In the genomic region with DNA sequence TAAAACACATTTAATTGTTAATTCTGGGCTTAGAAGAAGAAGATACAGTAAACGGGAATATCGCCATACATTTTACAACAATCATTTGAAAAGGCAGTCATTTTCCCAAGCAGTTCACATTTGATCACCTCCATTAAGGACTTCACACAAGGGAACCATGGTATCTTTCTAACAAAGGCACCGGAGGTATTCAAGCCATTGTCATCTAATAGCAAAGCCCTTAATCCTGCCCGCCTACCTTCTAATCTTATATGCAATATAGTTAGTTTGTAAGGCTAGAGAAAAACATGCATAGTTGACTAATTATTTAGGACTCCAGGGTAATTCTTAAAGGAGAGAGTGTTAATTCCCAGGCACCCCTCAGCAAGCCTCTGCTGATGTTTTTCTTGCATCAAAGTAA, we compare ENCODE assay signal across 27 cellular contexts.
"Had no signal": no experiment of that assay in that cellular context is flagged by ENCODE, and none has a peak within 500 bp of the region (broad histone marks: within the 10 kb centered on the region; RNA-seq: fewer than 3 reads in every experiment).

No MANE protein-coding gene starts in this region.

- H3K79me2 ChIP-seq: parathyroid adenoma had no signal

- H3K36me3 ChIP-seq: ovary, right lobe of liver, sigmoid colon, stomach, thoracic aorta, thyroid gland, tibial nerve, upper lobe of left lung, vagina had no signal

- H3K4me1 ChIP-seq: parathyroid adenoma, psoas muscle, right lobe of liver, sigmoid colon, stomach, thyroid gland, tibial nerve, upper lobe of left lung, vagina had no signal

- H3K9me3 ChIP-seq: ovary, psoas muscle, right lobe of liver, sigmoid colon, stomach, thoracic aorta, thyroid gland, tibial nerve, upper lobe of left lung, vagina had no signal

- H3K4me3 Mint-ChIP-seq: naive thymus-derived CD4-positive, alpha-beta T cell; natural killer cell; nephron; stimulated activated effector memory CD8-positive, alpha-beta T cell treated with anti-CD3 and anti-CD28 coated beads, Interleukin-12 subunit alpha, Interleukin-12 subunit beta, amount 100 ng/mL, for 72 hours; stimulated activated naive B cell treated with anti-CD40 and anti-IgM and Interleukin-4, amounts not matched to agents 10 μg/mL and 1 μg/mL and 100 μg/mL, for 72 hours; stimulated activated naive CD8-positive, alpha-beta T cell treated with anti-CD3 and anti-CD28 coated beads, Interleukin-15, Interleukin-2, amounts not matched to agents 100 ng/mL and 50 ng/mL, for 24 hours had no signal

- ATAC-seq: naive thymus-derived CD4-positive, alpha-beta T cell; natural killer cell; psoas muscle; right cardiac atrium; right lobe of liver; stimulated activated effector memory CD8-positive, alpha-beta T cell treated with anti-CD3 and anti-CD28 coated beads, Interleukin-12 subunit alpha, Interleukin-12 subunit beta, amount 100 ng/mL, for 72 hours; stimulated activated naive B cell treated with anti-CD40 and anti-IgM and Interleukin-4, amounts not matched to agents 10 μg/mL and 1 μg/mL and 100 μg/mL, for 72 hours had no signal

- H3K4me1 Mint-ChIP-seq: naive thymus-derived CD4-positive, alpha-beta T cell; natural killer cell; nephron; stimulated activated effector memory CD8-positive, alpha-beta T cell treated with anti-CD3 and anti-CD28 coated beads, Interleukin-12 subunit alpha, Interleukin-12 subunit beta, amount 100 ng/mL, for 72 hours had no signal

- H3K4me3 ChIP-seq: ovary, psoas muscle, right lobe of liver, sigmoid colon, stomach, thoracic aorta, thyroid gland, tibial nerve, upper lobe of left lung, vagina had no signal

- DNase-seq: naive thymus-derived CD4-positive, alpha-beta T cell; natural killer cell; occipital lobe; ovary; posterior cingulate gyrus; psoas muscle; right cardiac atrium; right lobe of liver; sigmoid colon; small intestine; stimulated activated CD4-positive, alpha-beta T cell treated with anti-CD3 and anti-CD28 coated beads, Interleukin-15, amount 100 ng/mL, for 24 hours; stimulated activated CD4-positive, alpha-beta T cell treated with anti-CD3 and anti-CD28 coated beads, Interleukin-2, amount 100 ng/mL, for 24 hours; stimulated activated CD4-positive, alpha-beta T cell treated with anti-CD3 and anti-CD28 coated beads, Interleukin-2, amount 100 ng/mL, for 48 hours; stimulated activated CD4-positive, alpha-beta T cell treated with anti-CD3 and anti-CD28 coated beads, Interleukin-4, amount 100 ng/mL, for 24 hours; stimulated activated naive B cell treated with anti-CD40 and anti-IgM and Interleukin-4, amounts not matched to agents 10 μg/mL and 1 μg/mL and 100 μg/mL, for 72 hours; stimulated activated naive CD4-positive, alpha-beta T cell treated with Interleukin-2 at 50 U/mL for 16 hours; stomach; thyroid gland; trophoblast cell; upper lobe of left lung had no signal

- H2AFZ ChIP-seq: parathyroid adenoma had no signal

- H3K9ac ChIP-seq: parathyroid adenoma had no signal

- H3K36me3 Mint-ChIP-seq: natural killer cell; stimulated activated effector memory CD8-positive, alpha-beta T cell treated with anti-CD3 and anti-CD28 coated beads, Interleukin-12 subunit alpha, Interleukin-12 subunit beta, amount 100 ng/mL, for 72 hours; stimulated activated naive B cell treated with anti-CD40 and anti-IgM and Interleukin-4, amounts not matched to agents 10 μg/mL and 1 μg/mL and 100 μg/mL, for 72 hours had no signal

- H3K27ac ChIP-seq: ovary, parathyroid adenoma, psoas muscle, right lobe of liver, sigmoid colon, stomach, thoracic aorta, thyroid gland, upper lobe of left lung, vagina had no signal

- H3K27me3 ChIP-seq: ovary, right lobe of liver, sigmoid colon, stomach, thyroid gland, tibial nerve, upper lobe of left lung, vagina had no signal
